14 cellular contexts compared by ENCODE assay signal in genomic region chr20:18802012-18802634, GRCh38.
DNase-seq lines count a peak whose midpoint lies in the region; ATAC-seq lines count a peak whose summit lies in the region.
"Had no signal": no experiment of that assay in that cellular context is flagged by ENCODE, and none has a peak within 500 bp of the region (broad histone marks: within the 10 kb centered on the region; RNA-seq: fewer than 3 reads in every experiment).

No MANE protein-coding gene starts in this region.

- ATAC-seq in GM18511 (IDR thresholded peaks at IDR 0.05; ENCODE audit: unreplicated experiment) = peak; percentile 87
- ATAC-seq in GM21529 (IDR thresholded peaks at IDR 0.05; ENCODE audit: unreplicated experiment) = peak; percentile 85
- peak; percentile 71 for ATAC-seq in HG03135 (IDR thresholded peaks at IDR 0.05; ENCODE audit: unreplicated experiment)
- ATAC-seq: GM23338, left cardiac atrium had no signal

- peak; percentile 39 for DNase-seq in left kidney (ENCODE audit: low read depth, low spot score)
- no peak for DNase-seq in medulla oblongata (ENCODE audit: extremely low spot score)
- DNase-seq in NCI-H226 = no peak
- DNase-seq in activated CD4-positive, alpha-beta T cell treated with anti-CD3 and anti-CD28 coated beads, Interleukin-2, amount 50 U/mL, for 1 hour = no peak
- DNase-seq: activated CD4-positive, alpha-beta memory T cell treated with anti-CD3 and anti-CD28 coated beads, Interleukin-2, amount 10 ng/mL, durations not matched to agents 7 days and 5 days; left cardiac atrium; MG63; NCI-H2029 treated with DMSO at 0.1 percent for 48 hours; NCI-H524; stimulated activated CD4-positive, alpha-beta T cell treated with anti-CD3 and anti-CD28 coated beads, Interleukin-4, amount 100 ng/mL, for 24 hours had no signal
